In the genomic region with DNA sequence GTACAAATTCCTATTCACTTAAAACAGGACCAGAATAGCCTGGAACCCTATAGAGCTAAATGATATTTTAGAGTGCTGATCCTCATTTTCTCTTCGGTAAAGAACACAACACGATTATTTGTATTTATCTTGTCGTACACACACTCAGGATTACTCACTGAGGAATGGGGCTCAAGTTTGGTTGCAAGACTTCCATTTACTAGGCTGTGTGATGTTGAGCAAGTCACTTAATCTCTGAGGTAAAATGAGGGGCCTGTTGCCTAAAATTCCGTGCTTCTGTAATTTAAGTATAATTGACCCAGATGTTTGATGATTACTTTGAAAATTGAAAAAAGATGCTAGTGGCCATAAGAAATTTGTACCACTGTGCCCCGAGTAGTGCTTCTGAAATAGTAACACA, we compare ENCODE assay signal across 15 cellular contexts. TPM values are rescaled to one million over a fixed set of nuclear protein-coding genes. Genes with fewer than 3 reads are reported as not detected.
DNase-seq lines count a peak whose midpoint lies in the region; ATAC-seq and TF ChIP-seq lines count a peak whose summit lies in the region.
"Had no signal": no experiment of that assay in that cellular context is flagged by ENCODE, and none has a peak within 500 bp of the region (broad histone marks: within the 10 kb centered on the region; RNA-seq: fewer than 3 reads in every experiment).

No MANE protein-coding gene starts in this region.

- peak overlapping the region; percentile 55 for H3K27ac ChIP-seq in smooth muscle cell (ENCODE audit: low read depth)
- H3K27ac ChIP-seq: C4-2B, HL-60 had no signal

- peak overlapping the region; percentile 33 for H3K4me2 ChIP-seq in smooth muscle cell

- POLR2A ChIA-PET in WTC11 (lab: Charles Lee), result interaction anchor here (0.7 kb wide), 1 partner anchor 35 kb away, joined by 6 read pairs; no protein-coding TSS in a partner anchor

- peak overlapping the region; percentile 3; the same call in 1 of the 2 replicates for H3K27ac Mint-ChIP-seq in WTC11
- H3K27ac Mint-ChIP-seq in type B pancreatic cell, result no peak overlapping the region
- H3K27ac Mint-ChIP-seq: CD4-positive, alpha-beta memory T cell; HFFc6 had no signal

- ATAC-seq in WTC11 (no peak), GM18502 (IDR thresholded peaks at IDR 0.05; ENCODE audit: poor library complexity, unreplicated experiment) (no peak)

- H3K27me3 Mint-ChIP-seq in WTC11 (ENCODE audit: low read depth) (no peaks in the 10 kb centered on the region), type B pancreatic cell (no peaks in the 10 kb centered on the region)

- no peak overlapping the region for H3K9ac ChIP-seq in smooth muscle cell (ENCODE audit: low read depth)

- CTCF ChIA-PET in WTC11 (lab: Charles Lee), result no interaction called here

- H3K36me3 ChIP-seq in smooth muscle cell (ENCODE audit: low read depth), result no peaks in the 10 kb centered on the region
- H3K36me3 ChIP-seq: BE2C had no signal

- peaks cover 52% of the 10 kb centered on the region for H3K4me1 Mint-ChIP-seq in WTC11
- peaks cover 11% of the 10 kb centered on the region for H3K4me1 Mint-ChIP-seq in type B pancreatic cell (ENCODE audit: unreplicated experiment)

- peaks cover 3% of the 10 kb centered on the region for H3F3A ChIP-seq in smooth muscle cell (ENCODE audit: low read depth)

- TF ChIP-seq CTCF in WTC11 (IDR thresholded peaks at IDR 0.05) (no peak), smooth muscle cell (IDR thresholded peaks at IDR 0.05; ENCODE audit: borderline replicate concordance, insufficient read depth, poor library complexity, severe bottlenecking) (no peak), type B pancreatic cell (conservative IDR thresholded peaks at IDR 0.05) (no peak)

- DNase-seq in HCEC 1CT (peak; percentile 47), WTC11 (ENCODE audit: low spot score) (no peak), fibroblast of peridontal ligament (ENCODE audit: extremely low read depth) (peak; percentile 72), smooth muscle cell (lab: John Stamatoyannopoulos, UW; ENCODE audit: unreplicated experiment) (no peak), type B pancreatic cell (ENCODE audit: extremely low spot score, unreplicated experiment) (no peak), dermis blood vessel endothelial cell (no peak)
- DNase-seq: BE2C; CD4-positive, alpha-beta memory T cell; DMS79 treated with DMSO at 0.1 percent for 48 hours; EL; HFFc6 had no signal

- H3K9me3 Mint-ChIP-seq in WTC11, result peaks cover 13% of the 10 kb centered on the region
- H3K9me3 Mint-ChIP-seq in type B pancreatic cell, result peaks cover 5% of the 10 kb centered on the region
- H3K9me3 Mint-ChIP-seq: HFFc6 had no signal

- no peaks in the 10 kb centered on the region for H3K27me3 ChIP-seq in smooth muscle cell (ENCODE audit: low read depth)
- H3K27me3 ChIP-seq: BE2C had no signal

- 49% methylated on average over 5 of the region's 5 CpGs for WGBS in smooth muscle cell (ENCODE audit: low lambda C conversion rate)

- no peak overlapping the region for H2AFZ ChIP-seq in smooth muscle cell (ENCODE audit: low read depth)

- peaks cover 17% of the 10 kb centered on the region for H3K36me3 Mint-ChIP-seq in WTC11
- peaks cover 11% of the 10 kb centered on the region for H3K36me3 Mint-ChIP-seq in type B pancreatic cell

- no peak overlapping the region for H3K4me3 Mint-ChIP-seq in WTC11
- H3K4me3 Mint-ChIP-seq in type B pancreatic cell, result no peak overlapping the region
- H3K4me3 Mint-ChIP-seq: CD4-positive, alpha-beta memory T cell; HFFc6 had no signal

- no peak overlapping the region for H3K4me3 ChIP-seq in smooth muscle cell
- H3K4me3 ChIP-seq: HAP-1 had no signal

- H3K9me3 ChIP-seq in smooth muscle cell (replicated peaks; ENCODE audit: low read depth), result no peaks in the 10 kb centered on the region
- H3K9me3 ChIP-seq: BE2C, HAP-1 had no signal

- no peaks in the 10 kb centered on the region for H4K20me1 ChIP-seq in smooth muscle cell (ENCODE audit: low read depth)

- H3K79me2 ChIP-seq in smooth muscle cell (ENCODE audit: low read depth), result no peaks in the 10 kb centered on the region

- peaks cover 3% of the 10 kb centered on the region for H3K4me1 ChIP-seq in smooth muscle cell (ENCODE audit: low read depth)
- H3K4me1 ChIP-seq: BE2C had no signal

TF ChIP-seq in WTC11, 78 proteins besides CTCF, POLR2A, EP300 and RAD21:
- TF ChIP-seq AFF4 (CRISPR knock-in tag; IDR thresholded peaks at IDR 0.05; ENCODE audit: borderline replicate concordance) (no peak), NR2C2 (CRISPR knock-in tag; IDR thresholded peaks at IDR 0.05) (no peak), MYBL2 (CRISPR knock-in tag; IDR thresholded peaks at IDR 0.05) (no peak), RELA (CRISPR knock-in tag; IDR thresholded peaks at IDR 0.05; ENCODE audit: borderline replicate concordance) (no peak)
- TF ChIP-seq, protein P1, sequence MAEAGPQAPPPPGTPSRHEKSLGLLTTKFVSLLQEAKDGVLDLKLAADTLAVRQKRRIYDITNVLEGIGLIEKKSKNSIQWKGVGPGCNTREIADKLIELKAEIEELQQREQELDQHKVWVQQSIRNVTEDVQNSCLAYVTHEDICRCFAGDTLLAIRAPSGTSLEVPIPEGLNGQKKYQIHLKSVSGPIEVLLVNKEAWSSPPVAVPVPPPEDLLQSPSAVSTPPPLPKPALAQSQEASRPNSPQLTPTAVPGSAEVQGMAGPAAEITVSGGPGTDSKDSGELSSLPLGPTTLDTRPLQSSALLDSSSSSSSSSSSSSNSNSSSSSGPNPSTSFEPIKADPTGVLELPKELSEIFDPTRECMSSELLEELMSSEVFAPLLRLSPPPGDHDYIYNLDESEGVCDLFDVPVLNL (CRISPR knock-in tag; IDR thresholded peaks at IDR 0.05; ENCODE audit: borderline replicate concordance, low read depth), result no peak
- TF ChIP-seq, protein P2, sequence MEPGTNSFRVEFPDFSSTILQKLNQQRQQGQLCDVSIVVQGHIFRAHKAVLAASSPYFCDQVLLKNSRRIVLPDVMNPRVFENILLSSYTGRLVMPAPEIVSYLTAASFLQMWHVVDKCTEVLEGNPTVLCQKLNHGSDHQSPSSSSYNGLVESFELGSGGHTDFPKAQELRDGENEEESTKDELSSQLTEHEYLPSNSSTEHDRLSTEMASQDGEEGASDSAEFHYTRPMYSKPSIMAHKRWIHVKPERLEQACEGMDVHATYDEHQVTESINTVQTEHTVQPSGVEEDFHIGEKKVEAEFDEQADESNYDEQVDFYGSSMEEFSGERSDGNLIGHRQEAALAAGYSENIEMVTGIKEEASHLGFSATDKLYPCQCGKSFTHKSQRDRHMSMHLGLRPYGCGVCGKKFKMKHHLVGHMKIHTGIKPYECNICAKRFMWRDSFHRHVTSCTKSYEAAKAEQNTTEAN (CRISPR knock-in tag; IDR thresholded peaks at IDR 0.05), result no peak

RNA-seq across cellular contexts. Expression of gene MAP4K3, which starts 42.6 kb away (rescaled TPM):
- total RNA-seq in WTC11 (2021), result 51.6 to 73.2 TPM (median 65.2 TPM) in 3 replicates
- total RNA-seq in smooth muscle cell, result 70.9 and 91.7 TPM in 2 replicates
- 21.3 and 30.8 TPM in 2 replicates for polyA plus RNA-seq in smooth muscle cell
- total RNA-seq in type B pancreatic cell (ENCODE audit: low replicate concordance), result 36.7 and 49.0 TPM in 2 replicates
- total RNA-seq in dermis blood vessel endothelial cell, result 17.4 and 24.0 TPM in 2 replicates

Comparison
In these comparisons a context has a peak if more than half of its experiments do, and no peak if none do; other contexts are left out.
1. DNase-seq: peak in HCEC 1CT (single experiment) and fibroblast of peridontal ligament (single experiment); none in WTC11 (single experiment), smooth muscle cell (single experiment), type B pancreatic cell (single experiment) and dermis blood vessel endothelial cell (single experiment).